Comparison of ENCODE assay signal across 1 cellular context in genomic region chr13:58852076-58852475, GRCh38.
TF ChIP-seq lines count a peak whose summit lies in the region.

No MANE protein-coding gene starts in this region.

TF ChIP-seq in SK-N-SH treated with all-trans-retinoic acid at 6 μM for 48 hours, 23 proteins besides CTCF, POLR2A, EP300 and RAD21 (continued from another document):
- no peak for TF ChIP-seq POU6F1 (CRISPR knock-in tag; IDR thresholded peaks at IDR 0.05; ENCODE audit: borderline replicate concordance, low read depth)
